Comparison of ENCODE assay signal across 23 cellular contexts in the genomic region with DNA sequence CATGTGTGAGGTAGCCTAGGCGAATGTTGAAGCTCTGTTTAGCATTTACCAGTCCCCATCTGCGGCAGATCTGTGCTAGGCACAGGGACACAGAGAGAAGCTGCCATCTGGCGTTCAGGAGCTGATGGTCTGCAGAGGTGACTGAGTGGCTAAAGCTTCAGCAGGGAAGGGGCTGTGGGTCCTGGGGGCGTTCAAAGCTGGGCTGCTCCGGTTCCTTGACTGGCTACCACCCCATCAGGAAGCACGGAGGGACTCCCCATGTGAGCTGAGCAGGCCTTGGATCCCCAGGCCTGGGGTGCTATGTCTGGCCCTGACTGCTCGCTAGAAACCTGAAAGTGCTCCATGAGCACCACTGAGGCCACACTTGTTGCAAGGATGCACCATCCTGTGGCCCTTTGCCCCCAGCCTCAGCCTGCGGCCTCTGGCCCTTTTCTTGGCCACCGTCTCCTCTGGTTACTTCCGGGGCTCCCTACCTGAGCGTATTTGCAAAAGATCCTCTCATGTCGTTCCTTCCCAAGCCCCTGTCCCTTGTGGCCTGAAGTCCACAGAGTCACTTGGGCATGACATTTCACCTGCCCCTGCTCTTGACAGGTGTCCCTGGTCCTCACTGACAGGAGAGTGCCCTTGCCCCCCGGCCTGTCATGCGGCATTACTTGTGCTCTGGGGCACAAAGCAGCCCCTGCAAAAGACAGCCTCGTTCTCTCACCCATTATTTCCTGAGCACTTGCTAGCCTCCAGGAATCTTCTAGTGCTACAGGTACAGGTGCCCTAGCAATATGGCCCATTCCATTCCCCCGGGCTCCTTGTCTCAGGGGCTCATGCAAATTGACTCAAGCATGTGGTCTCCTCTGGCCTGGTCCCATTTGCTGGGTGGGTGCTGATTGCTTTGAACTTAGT.
A peak's percentile ranks its signal among the peaks of the same experiment; 100 is the strongest.
DNase-seq lines count a peak whose midpoint lies in the region; ATAC-seq and TF ChIP-seq lines count a peak whose summit lies in the region.
"Had no signal": no experiment of that assay in that cellular context is flagged by ENCODE, and none has a peak within 500 bp of the region (broad histone marks: within the 10 kb centered on the region; RNA-seq: fewer than 3 reads in every experiment).

No MANE protein-coding gene starts in this region.

- H3K9me3 Mint-ChIP-seq in chondrocyte (ENCODE audit: low read depth) (peaks cover 38% of the 10 kb centered on the region), osteocyte (ENCODE audit: unreplicated experiment) (peaks cover 47% of the 10 kb centered on the region)

- H3K27me3 Mint-ChIP-seq in chondrocyte (ENCODE audit: low read depth), result no peaks in the 10 kb centered on the region
- H3K27me3 Mint-ChIP-seq in osteocyte (ENCODE audit: unreplicated experiment), result no peaks in the 10 kb centered on the region

- no peak overlapping the region for H3K4me3 Mint-ChIP-seq in chondrocyte (ENCODE audit: unreplicated experiment)
- no peak overlapping the region for H3K4me3 Mint-ChIP-seq in osteocyte (ENCODE audit: unreplicated experiment)
- H3K4me3 Mint-ChIP-seq: CD8-positive, alpha-beta T cell; GM23338 had no signal

- DNase-seq in WERI-Rb-1 (peak; percentile 41), chondrocyte (ENCODE audit: low spot score) (peak; percentile 51), osteocyte (ENCODE audit: extremely low spot score, unreplicated experiment) (peak; percentile 78), ureter (ENCODE audit: low spot score) (peak; percentile 23), GM19240 (ENCODE audit: insufficient read length, low spot score) (no peak)
- DNase-seq: DND-41; KBM-7; MM.1S; NCI-H1048; NCI-H1436; NCI-H1930; NCI-H2227 treated with DMSO at 0.1 percent for 48 hours; NCI-H510A; NCI-H748 treated with DMSO at 0.1 percent for 48 hours; NK-92 treated with Interleukin-12 subunit alpha and Interleukin-12 subunit beta, amount 100 ng/mL, for 24 hours; SIG-M5 had no signal

- H3K36me3 Mint-ChIP-seq in chondrocyte (ENCODE audit: low read depth) (peaks cover 8% of the 10 kb centered on the region), osteocyte (ENCODE audit: unreplicated experiment) (no peaks in the 10 kb centered on the region)
- H3K36me3 Mint-ChIP-seq: CD8-positive, alpha-beta T cell had no signal

- H3K27me3 ChIP-seq in WERI-Rb-1 (ENCODE audit: insufficient read depth, low read depth, severe bottlenecking), result no peaks in the 10 kb centered on the region

- H3K4me3 ChIP-seq in WERI-Rb-1 (ENCODE audit: low read depth, low read length), result no peak overlapping the region
- H3K4me3 ChIP-seq: GM12878, GM23338, HAP-1 had no signal

- H3K4me1 Mint-ChIP-seq in chondrocyte (ENCODE audit: low read depth) (no peaks in the 10 kb centered on the region), osteocyte (ENCODE audit: unreplicated experiment) (no peaks in the 10 kb centered on the region)
- H3K4me1 Mint-ChIP-seq: GM23338 had no signal

- H3K27ac Mint-ChIP-seq in chondrocyte (ENCODE audit: unreplicated experiment) (no peak overlapping the region), osteocyte (ENCODE audit: unreplicated experiment) (no peak overlapping the region)
- H3K27ac Mint-ChIP-seq: CD8-positive, alpha-beta T cell; GM23338 had no signal

- TF ChIP-seq CTCF in WERI-Rb-1 (IDR thresholded peaks at IDR 0.05; ENCODE audit: low read depth, low read length), result peak; percentile 59; the same call in 1 of the 2 replicates
- no peak for TF ChIP-seq CTCF in chondrocyte (IDR thresholded peaks at IDR 0.05)
- no peak for TF ChIP-seq CTCF in osteocyte (IDR thresholded peaks at IDR 0.05)

- peak overlapping the region; percentile 56 for H3K27ac ChIP-seq in WERI-Rb-1

- H3K36me3 ChIP-seq in WERI-Rb-1, result no peaks in the 10 kb centered on the region
- H3K36me3 ChIP-seq: HAP-1 had no signal

- peaks cover 8% of the 10 kb centered on the region for H3K9me3 ChIP-seq in WERI-Rb-1 (ENCODE audit: severe bottlenecking)
- H3K9me3 ChIP-seq: HAP-1 had no signal

- ATAC-seq in HG02884 (IDR thresholded peaks at IDR 0.05; ENCODE audit: unreplicated experiment), result no peak
- no peak for ATAC-seq in GM18907 (IDR thresholded peaks at IDR 0.05; ENCODE audit: unreplicated experiment)
- ATAC-seq: CD8-positive, alpha-beta T cell; GM12878; GM23338; Panc1 had no signal
